30 cellular contexts compared by ENCODE assay signal in the genomic region with DNA sequence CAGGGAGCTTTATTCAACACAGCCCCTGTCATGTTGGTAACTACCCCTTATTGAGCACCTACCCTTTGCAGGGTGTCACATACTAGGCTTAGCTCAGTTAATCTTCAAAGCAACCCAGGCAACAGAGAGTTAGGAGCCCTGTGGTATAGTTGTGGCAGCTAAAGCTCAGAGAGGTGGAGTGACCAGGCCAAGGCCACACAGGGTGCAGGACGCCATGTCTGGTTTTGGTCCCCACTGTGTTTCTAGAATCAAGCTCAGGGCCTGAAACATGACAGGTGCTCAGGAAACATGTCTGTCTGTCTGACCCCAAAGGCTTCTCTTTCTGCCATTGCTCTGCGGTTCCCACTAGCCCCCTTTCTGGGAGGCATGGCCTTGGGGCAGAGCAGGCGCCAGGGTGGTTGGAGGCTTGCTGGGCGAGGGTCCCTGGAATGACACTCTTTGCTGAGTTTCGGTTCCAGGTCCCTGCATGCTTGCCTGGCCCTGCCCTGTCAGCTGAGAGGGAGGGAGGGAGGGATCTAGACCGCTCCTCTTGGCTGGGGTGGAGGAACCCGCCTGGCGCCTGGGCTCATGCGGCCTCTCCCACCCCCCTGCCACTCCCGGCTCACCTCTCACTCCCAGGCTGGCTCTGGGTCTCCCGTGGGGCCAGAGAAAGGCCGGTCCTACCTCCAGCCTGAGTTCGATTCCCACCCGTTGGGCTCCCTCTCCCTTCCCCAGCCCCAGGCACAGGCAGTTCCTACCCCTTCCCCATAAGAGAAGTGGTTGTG. TPM values are rescaled to one million over a fixed set of nuclear protein-coding genes. Genes with fewer than 3 reads are reported as not detected.
DNase-seq lines count a peak whose midpoint lies in the region; ATAC-seq and TF ChIP-seq lines count a peak whose summit lies in the region.
"Had no signal": no experiment of that assay in that cellular context is flagged by ENCODE, and none has a peak within 500 bp of the region (broad histone marks: within the 10 kb centered on the region; RNA-seq: fewer than 3 reads in every experiment).

No MANE protein-coding gene starts in this region.

- H3F3A ChIP-seq in GM23338 (replicated peaks; ENCODE audit: low read depth): no peaks in the 10 kb centered on the region

- H3K4me3 ChIP-seq in GM23338: no peak overlapping the region
- no peak overlapping the region for H3K4me3 ChIP-seq in prostate gland
- H3K4me3 ChIP-seq: adrenal gland, body of pancreas, dorsolateral prefrontal cortex, pancreas, testis had no signal

- no peaks in the 10 kb centered on the region for H3K9me3 Mint-ChIP-seq in GM23338
- H3K9me3 Mint-ChIP-seq: activated CD8-positive, alpha-beta T cell treated with anti-CD3 and anti-CD28 coated beads for 36 hours; activated naive CD4-positive, alpha-beta T cell treated with anti-CD3 and anti-CD28 coated beads, Interleukin-2, amount 10 ng/mL, durations not matched to agents 7 days and 5 days; CD4-positive, alpha-beta memory T cell had no signal

- no peaks in the 10 kb centered on the region for H3K9me2 ChIP-seq in GM23338 (ENCODE audit: insufficient read depth)

- intact Hi-C loops in prostate gland (cut with DNase I): loop anchor here (10.0 kb wide), 1 partner anchor 109 kb away; a partner anchor contains a TSS

- DNase-seq in GM23338 (ENCODE audit: low spot score) (no peak), RPMI8226 (peak; percentile 69), prostate gland (ENCODE audit: low spot score) (peak; percentile 30), NCI-H1436 (lab: John Stamatoyannopoulos, UW) (no peak), anterior cingulate cortex (lab: John Stamatoyannopoulos, UW) (no peak), COLO668 (lab: John Stamatoyannopoulos, UW; ENCODE audit: unreplicated experiment) (no peak)
- DNase-seq: activated CD4-positive, alpha-beta T cell treated with anti-CD3 and anti-CD28 coated beads for 1 hour; activated CD8-positive, alpha-beta memory T cell treated with anti-CD3 and anti-CD28 coated beads, Interleukin-2, amount 50 U/mL, for 48 hours; activated CD8-positive, alpha-beta T cell treated with anti-CD3 and anti-CD28 coated beads for 36 hours; activated naive CD4-positive, alpha-beta T cell treated with anti-CD3 and anti-CD28 coated beads, Interleukin-2, amount 10 ng/mL, durations not matched to agents 7 days and 5 days; adrenal gland; AML-193; body of pancreas; CD4-positive, alpha-beta memory T cell; dorsolateral prefrontal cortex; hypothalamus; IMR-90; mesendoderm; NCI-H1092 treated with DMSO at 0.1 percent for 48 hours; NCI-H187 treated with DMSO at 0.1 percent for 48 hours; NCI-H526; NK-92 treated with Interleukin-12 subunit alpha and Interleukin-12 subunit beta, amount 100 ng/mL, for 24 hours; pancreas; SHP77 treated with DMSO at 0.1 percent for 48 hours; stimulated activated CD4-positive, alpha-beta T cell treated with anti-CD3 and anti-CD28 coated beads, Interleukin-2, amount 100 ng/mL, for 24 hours; stimulated activated naive CD8-positive, alpha-beta T cell treated with anti-CD3 and anti-CD28 coated beads, Interleukin-15, Interleukin-2, amounts not matched to agents 100 U/mL and 50 U/mL, for 24 hours; testis had no signal

- H3K9me3 ChIP-seq in prostate gland: no peaks in the 10 kb centered on the region
- H3K9me3 ChIP-seq: adrenal gland, body of pancreas, pancreas, testis had no signal

- no peaks in the 10 kb centered on the region for H3K4me1 ChIP-seq in GM23338 (ENCODE audit: insufficient read depth)
- peaks cover 11% of the 10 kb centered on the region for H3K4me1 ChIP-seq in prostate gland (replicated peaks)
- H3K4me1 ChIP-seq: adrenal gland had no signal

- TF ChIP-seq CTCF in GM23338 (conservative IDR thresholded peaks at IDR 0.05; ENCODE audit: low read depth in 2 of 2) (no peak), prostate gland (IDR thresholded peaks at IDR 0.05) (no peak)

- H3K36me3 Mint-ChIP-seq in GM23338 (ENCODE audit: low read depth): no peaks in the 10 kb centered on the region
- H3K36me3 Mint-ChIP-seq: activated naive CD4-positive, alpha-beta T cell treated with anti-CD3 and anti-CD28 coated beads, Interleukin-2, amount 10 ng/mL, durations not matched to agents 7 days and 5 days; CD4-positive, alpha-beta memory T cell had no signal

- H3K4me3 Mint-ChIP-seq in GM23338: no peak overlapping the region
- H3K4me3 Mint-ChIP-seq: activated CD8-positive, alpha-beta T cell treated with anti-CD3 and anti-CD28 coated beads for 36 hours; activated naive CD4-positive, alpha-beta T cell treated with anti-CD3 and anti-CD28 coated beads, Interleukin-2, amount 10 ng/mL, durations not matched to agents 7 days and 5 days; CD4-positive, alpha-beta memory T cell had no signal

- H3K27ac ChIP-seq in GM23338 (ENCODE audit: low read depth) (no peak overlapping the region), prostate gland (peak overlapping the region in 1 of 2 donors; percentile 63)
- H3K27ac ChIP-seq: adrenal gland, body of pancreas, dorsolateral prefrontal cortex, pancreas, testis had no signal

- 56% methylated on average over 14 of the region's 14 CpGs for WGBS in prostate gland

- H3K79me2 ChIP-seq in GM23338 (replicated peaks; ENCODE audit: insufficient read depth): no peaks in the 10 kb centered on the region

- H3K27me3 Mint-ChIP-seq in GM23338 (ENCODE audit: insufficient read depth, low read depth, poor library complexity): no peaks in the 10 kb centered on the region
- H3K27me3 Mint-ChIP-seq: CD4-positive, alpha-beta memory T cell had no signal

- H4K20me1 ChIP-seq in GM23338 (replicated peaks; ENCODE audit: insufficient read depth): no peaks in the 10 kb centered on the region

- no peaks in the 10 kb centered on the region for H3K36me3 ChIP-seq in GM23338 (ENCODE audit: insufficient read depth)
- H3K36me3 ChIP-seq in prostate gland: no peaks in the 10 kb centered on the region
- H3K36me3 ChIP-seq: adrenal gland, pancreas had no signal

- no peak overlapping the region for H3K4me2 ChIP-seq in GM23338

- TF ChIP-seq POLR2A in prostate gland (IDR thresholded peaks at IDR 0.05): no peak

- H3K27me3 ChIP-seq in GM23338 (ENCODE audit: insufficient read depth) (no peaks in the 10 kb centered on the region), prostate gland (replicated peaks; ENCODE audit: insufficient read depth) (no peaks in the 10 kb centered on the region)
- H3K27me3 ChIP-seq: adrenal gland, body of pancreas, dorsolateral prefrontal cortex, pancreas, testis had no signal

- H3K4me1 Mint-ChIP-seq in GM23338: peaks cover 9% of the 10 kb centered on the region
- H3K4me1 Mint-ChIP-seq: activated naive CD4-positive, alpha-beta T cell treated with anti-CD3 and anti-CD28 coated beads, Interleukin-2, amount 10 ng/mL, durations not matched to agents 7 days and 5 days had no signal

- no peak overlapping the region for H3K27ac Mint-ChIP-seq in GM23338
- H3K27ac Mint-ChIP-seq: activated CD8-positive, alpha-beta T cell treated with anti-CD3 and anti-CD28 coated beads for 36 hours; activated naive CD4-positive, alpha-beta T cell treated with anti-CD3 and anti-CD28 coated beads, Interleukin-2, amount 10 ng/mL, durations not matched to agents 7 days and 5 days; CD4-positive, alpha-beta memory T cell had no signal

- ATAC-seq in GM23338: no peak; the same call in 2 of the 3 replicates
- ATAC-seq in esophagus mucosa: peak; percentile 66
- no peak for ATAC-seq in HG03025 (IDR thresholded peaks at IDR 0.05; ENCODE audit: low FRiP score, unreplicated experiment)
- ATAC-seq: activated CD8-positive, alpha-beta T cell treated with anti-CD3 and anti-CD28 coated beads for 36 hours; body of pancreas; HCT116; pancreas; stimulated activated naive CD8-positive, alpha-beta T cell treated with anti-CD3 and anti-CD28 coated beads, Interleukin-15, Interleukin-2, amounts not matched to agents 100 U/mL and 50 U/mL, for 24 hours had no signal

- peak overlapping the region; percentile 76 for H2AFZ ChIP-seq in GM23338

TF ChIP-seq in GM23338, 12 proteins besides CTCF, POLR2A, EP300 and RAD21 (continues in another document):
- TF ChIP-seq STAT1 (IDR thresholded peaks at IDR 0.05; ENCODE audit: unreplicated experiment) (no peak), POLR2AphosphoS5 (IDR thresholded peaks at IDR 0.05; ENCODE audit: low read depth) (no peak)
- TF ChIP-seq, protein P1, sequence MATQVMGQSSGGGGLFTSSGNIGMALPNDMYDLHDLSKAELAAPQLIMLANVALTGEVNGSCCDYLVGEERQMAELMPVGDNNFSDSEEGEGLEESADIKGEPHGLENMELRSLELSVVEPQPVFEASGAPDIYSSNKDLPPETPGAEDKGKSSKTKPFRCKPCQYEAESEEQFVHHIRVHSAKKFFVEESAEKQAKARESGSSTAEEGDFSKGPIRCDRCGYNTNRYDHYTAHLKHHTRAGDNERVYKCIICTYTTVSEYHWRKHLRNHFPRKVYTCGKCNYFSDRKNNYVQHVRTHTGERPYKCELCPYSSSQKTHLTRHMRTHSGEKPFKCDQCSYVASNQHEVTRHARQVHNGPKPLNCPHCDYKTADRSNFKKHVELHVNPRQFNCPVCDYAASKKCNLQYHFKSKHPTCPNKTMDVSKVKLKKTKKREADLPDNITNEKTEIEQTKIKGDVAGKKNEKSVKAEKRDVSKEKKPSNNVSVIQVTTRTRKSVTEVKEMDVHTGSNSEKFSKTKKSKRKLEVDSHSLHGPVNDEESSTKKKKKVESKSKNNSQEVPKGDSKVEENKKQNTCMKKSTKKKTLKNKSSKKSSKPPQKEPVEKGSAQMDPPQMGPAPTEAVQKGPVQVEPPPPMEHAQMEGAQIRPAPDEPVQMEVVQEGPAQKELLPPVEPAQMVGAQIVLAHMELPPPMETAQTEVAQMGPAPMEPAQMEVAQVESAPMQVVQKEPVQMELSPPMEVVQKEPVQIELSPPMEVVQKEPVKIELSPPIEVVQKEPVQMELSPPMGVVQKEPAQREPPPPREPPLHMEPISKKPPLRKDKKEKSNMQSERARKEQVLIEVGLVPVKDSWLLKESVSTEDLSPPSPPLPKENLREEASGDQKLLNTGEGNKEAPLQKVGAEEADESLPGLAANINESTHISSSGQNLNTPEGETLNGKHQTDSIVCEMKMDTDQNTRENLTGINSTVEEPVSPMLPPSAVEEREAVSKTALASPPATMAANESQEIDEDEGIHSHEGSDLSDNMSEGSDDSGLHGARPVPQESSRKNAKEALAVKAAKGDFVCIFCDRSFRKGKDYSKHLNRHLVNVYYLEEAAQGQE (IDR thresholded peaks at IDR 0.05; ENCODE audit: unreplicated experiment): no peak

RNA-seq across cellular contexts. Expression of a gene that starts 18.8 kb away (rescaled TPM):
- total RNA-seq in GM23338 (2014; rRNA removed; shearing (Covaris generic)): 4.2 and 4.3 TPM in 2 replicates
- 6.2 and 8.9 TPM in 2 replicates for polyA plus RNA-seq in GM23338 (2016; fragmentation: Nextera tagmentation; extraction: Ambion mirVana)
- total RNA-seq in esophagus mucosa (4.0 TPM), prostate gland (1 to 10 TPM; 6.6 to 9.2 TPM)
- total RNA-seq: IMR-90 had no signal
- polyA plus RNA-seq: IMR-90 had no signal

Comparison
In these comparisons a context has a peak if more than half of its experiments do, and no peak if none do; other contexts are left out.
1. DNase-seq: peak in RPMI8226 (single experiment) and prostate gland (single experiment); none in GM23338 (single experiment), NCI-H1436 (single experiment), anterior cingulate cortex (0 of 58) and COLO668 (single experiment).